ENCODE assay signal across 3 cellular contexts in the genomic region with DNA sequence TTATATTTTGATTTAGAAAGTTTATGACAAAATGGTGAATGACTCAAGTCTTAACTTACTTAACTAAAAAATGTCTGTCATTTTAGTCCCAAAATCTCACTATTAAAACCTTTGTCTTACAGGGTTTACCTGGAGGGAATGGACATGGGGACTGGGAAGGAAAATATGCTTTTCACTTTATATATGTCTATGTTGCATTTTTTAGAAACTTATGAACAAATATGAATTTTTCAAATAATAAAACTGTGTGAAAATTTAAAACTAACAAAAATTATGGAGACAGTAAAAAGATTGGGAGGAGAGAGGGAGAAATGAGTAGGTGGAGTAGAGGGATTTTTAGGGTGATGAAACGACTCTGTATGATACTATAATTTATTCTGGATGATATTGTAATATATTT.
TF ChIP-seq lines count a peak whose summit lies in the region.

No MANE protein-coding gene starts in this region.

TF ChIP-seq in HepG2, 621 proteins besides CTCF, POLR2A, EP300 and RAD21 (continues in another document):
- TF ChIP-seq ZFP90 (CRISPR knock-in tag; IDR thresholded peaks at IDR 0.05; ENCODE audit: borderline replicate concordance), result no peak
- peak; percentile 7 to 53; a peak in 2 of 4 replicates for TF ChIP-seq MAFK (conservative IDR thresholded peaks at IDR 0.05 in 1 of 2, IDR thresholded peaks at IDR 0.05 in 1 of 2; ENCODE audit: low read length in 2 of 2)
- no peak for TF ChIP-seq ATF7 (IDR thresholded peaks at IDR 0.05)
- TF ChIP-seq ATF7 (CRISPR knock-in tag; IDR thresholded peaks at IDR 0.05), result no peak
- TF ChIP-seq ZNF550 (CRISPR knock-in tag; IDR thresholded peaks at IDR 0.05; ENCODE audit: borderline replicate concordance), result no peak
- TF ChIP-seq MAFF (IDR thresholded peaks at IDR 0.05; ENCODE audit: low read depth, low read length), result peak; percentile 21; the same call in 1 of the 2 replicates
- TF ChIP-seq ZNF781 (CRISPR knock-in tag; IDR thresholded peaks at IDR 0.05; ENCODE audit: borderline replicate concordance, not compliant biosample characterization), result no peak
- TF ChIP-seq, protein P1, sequence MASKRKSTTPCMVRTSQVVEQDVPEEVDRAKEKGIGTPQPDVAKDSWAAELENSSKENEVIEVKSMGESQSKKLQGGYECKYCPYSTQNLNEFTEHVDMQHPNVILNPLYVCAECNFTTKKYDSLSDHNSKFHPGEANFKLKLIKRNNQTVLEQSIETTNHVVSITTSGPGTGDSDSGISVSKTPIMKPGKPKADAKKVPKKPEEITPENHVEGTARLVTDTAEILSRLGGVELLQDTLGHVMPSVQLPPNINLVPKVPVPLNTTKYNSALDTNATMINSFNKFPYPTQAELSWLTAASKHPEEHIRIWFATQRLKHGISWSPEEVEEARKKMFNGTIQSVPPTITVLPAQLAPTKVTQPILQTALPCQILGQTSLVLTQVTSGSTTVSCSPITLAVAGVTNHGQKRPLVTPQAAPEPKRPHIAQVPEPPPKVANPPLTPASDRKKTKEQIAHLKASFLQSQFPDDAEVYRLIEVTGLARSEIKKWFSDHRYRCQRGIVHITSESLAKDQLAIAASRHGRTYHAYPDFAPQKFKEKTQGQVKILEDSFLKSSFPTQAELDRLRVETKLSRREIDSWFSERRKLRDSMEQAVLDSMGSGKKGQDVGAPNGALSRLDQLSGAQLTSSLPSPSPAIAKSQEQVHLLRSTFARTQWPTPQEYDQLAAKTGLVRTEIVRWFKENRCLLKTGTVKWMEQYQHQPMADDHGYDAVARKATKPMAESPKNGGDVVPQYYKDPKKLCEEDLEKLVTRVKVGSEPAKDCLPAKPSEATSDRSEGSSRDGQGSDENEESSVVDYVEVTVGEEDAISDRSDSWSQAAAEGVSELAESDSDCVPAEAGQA (IDR thresholded peaks at IDR 0.05; ENCODE audit: low read depth), result no peak
- TF ChIP-seq, protein P1 (CRISPR knock-in tag; IDR thresholded peaks at IDR 0.05; ENCODE audit: borderline replicate concordance), result no peak
- TF ChIP-seq ZFY (CRISPR knock-in tag; IDR thresholded peaks at IDR 0.05), result no peak
- no peak for TF ChIP-seq ZNF263 (CRISPR knock-in tag; IDR thresholded peaks at IDR 0.05)

TF ChIP-seq in IMR-90, 13 proteins besides CTCF, POLR2A, EP300 and RAD21:
- TF ChIP-seq CEBPB (IDR thresholded peaks at IDR 0.05; ENCODE audit: low read depth, low read length), result no peak
- TF ChIP-seq NFE2L2 (IDR thresholded peaks at IDR 0.05; ENCODE audit: low read depth, low read length), result no peak
- no peak for TF ChIP-seq RFX5 (IDR thresholded peaks at IDR 0.05; ENCODE audit: low read depth, low read length)
- TF ChIP-seq CHD1 (IDR thresholded peaks at IDR 0.05; ENCODE audit: low read depth, low read length), result no peak
- peak; percentile 38; the same call in 1 of the 2 replicates for TF ChIP-seq MAFK (IDR thresholded peaks at IDR 0.05; ENCODE audit: low read depth, low read length)
- TF ChIP-seq, protein P2, sequence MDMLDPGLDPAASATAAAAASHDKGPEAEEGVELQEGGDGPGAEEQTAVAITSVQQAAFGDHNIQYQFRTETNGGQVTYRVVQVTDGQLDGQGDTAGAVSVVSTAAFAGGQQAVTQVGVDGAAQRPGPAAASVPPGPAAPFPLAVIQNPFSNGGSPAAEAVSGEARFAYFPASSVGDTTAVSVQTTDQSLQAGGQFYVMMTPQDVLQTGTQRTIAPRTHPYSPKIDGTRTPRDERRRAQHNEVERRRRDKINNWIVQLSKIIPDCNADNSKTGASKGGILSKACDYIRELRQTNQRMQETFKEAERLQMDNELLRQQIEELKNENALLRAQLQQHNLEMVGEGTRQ (IDR thresholded peaks at IDR 0.05; ENCODE audit: low read depth, low read length), result no peak

TF ChIP-seq in K562, 482 proteins besides CTCF, POLR2A, EP300 and RAD21:
- TF ChIP-seq C11orf30 (IDR thresholded peaks at IDR 0.05; ENCODE audit: low read depth) (peak; percentile 64; the same call in 1 of the 2 replicates), MAFG (tag; conservative IDR thresholded peaks at IDR 0.05) (peak; percentile 28; the same call in 1 of the 2 replicates), ZNF316 (IDR thresholded peaks at IDR 0.05) (peak; percentile 80)
- TF ChIP-seq, protein P3, sequence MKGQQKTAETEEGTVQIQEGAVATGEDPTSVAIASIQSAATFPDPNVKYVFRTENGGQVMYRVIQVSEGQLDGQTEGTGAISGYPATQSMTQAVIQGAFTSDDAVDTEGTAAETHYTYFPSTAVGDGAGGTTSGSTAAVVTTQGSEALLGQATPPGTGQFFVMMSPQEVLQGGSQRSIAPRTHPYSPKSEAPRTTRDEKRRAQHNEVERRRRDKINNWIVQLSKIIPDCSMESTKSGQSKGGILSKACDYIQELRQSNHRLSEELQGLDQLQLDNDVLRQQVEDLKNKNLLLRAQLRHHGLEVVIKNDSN (CRISPR knock-in tag; IDR thresholded peaks at IDR 0.05), result no peak
